In the genomic region with DNA sequence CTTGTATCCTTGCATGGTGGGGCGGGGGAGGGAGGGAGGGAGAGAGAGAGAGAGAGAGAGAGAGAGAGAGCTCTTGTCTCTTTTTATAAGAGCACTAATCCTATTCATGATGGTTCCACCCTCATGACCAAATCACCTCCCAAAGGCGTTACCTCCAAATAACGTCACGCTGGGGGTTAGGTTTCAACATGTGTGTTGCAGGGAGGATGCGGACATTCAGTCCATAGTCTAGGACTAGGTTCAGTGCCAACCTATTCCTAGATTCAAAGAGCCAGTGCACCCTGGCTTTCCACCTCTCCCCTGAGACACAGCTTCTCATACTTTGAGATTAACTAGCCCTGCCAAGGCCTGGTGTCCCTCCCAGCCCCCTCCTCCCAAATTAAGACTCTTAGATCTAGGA, we compare ENCODE assay signal across 13 cellular contexts.
"Had no signal": no experiment of that assay in that cellular context is flagged by ENCODE, and none has a peak within 500 bp of the region (broad histone marks: within the 10 kb centered on the region; RNA-seq: fewer than 3 reads in every experiment).

No MANE protein-coding gene starts in this region.

- H3K36me3 ChIP-seq: colonic mucosa had no signal

- H3K27me3 ChIP-seq: colonic mucosa had no signal

- ATAC-seq: activated CD4-positive, alpha-beta T cell treated with anti-CD3 and anti-CD28 coated beads for 36 hours; left lobe of liver; stimulated activated naive CD8-positive, alpha-beta T cell treated with anti-CD3 and anti-CD28 coated beads, Interleukin-15, Interleukin-2, amounts not matched to agents 100 U/mL and 50 U/mL, for 24 hours had no signal

- DNase-seq: activated CD4-positive, alpha-beta memory T cell treated with anti-CD3 and anti-CD28 coated beads, Interleukin-2, amount 10 ng/mL, durations not matched to agents 7 days and 5 days; activated CD4-positive, alpha-beta T cell treated with anti-CD3 and anti-CD28 coated beads for 36 hours; activated CD8-positive, alpha-beta memory T cell treated with anti-CD3 and anti-CD28 coated beads, Interleukin-2, amount 50 U/mL, for 4 hours; activated naive CD4-positive, alpha-beta T cell treated with Interleukin-2 at 50 U/mL for 16 hours; caudate nucleus; colonic mucosa; immature natural killer cell; nephron progenitor cell; stimulated activated CD4-positive, alpha-beta T cell treated with anti-CD3 and anti-CD28 coated beads, Interleukin-4, amount 100 ng/mL, for 1 hour; stimulated activated CD8-positive, alpha-beta memory T cell treated with anti-CD3 and anti-CD28 coated beads, Interleukin-4, amount 100 ng/mL, for 48 hours; stimulated activated naive CD8-positive, alpha-beta T cell treated with anti-CD3 and anti-CD28 coated beads, Interleukin-15, Interleukin-2, amounts not matched to agents 100 U/mL and 50 U/mL, for 24 hours; T-helper 9 cell had no signal

- H3K27ac ChIP-seq: colonic mucosa had no signal

- H3K4me3 ChIP-seq: colonic mucosa had no signal

- H3K4me1 ChIP-seq: colonic mucosa had no signal

- H3K9me3 ChIP-seq: colonic mucosa had no signal
